1 cellular context compared by ENCODE assay signal in the genomic region with DNA sequence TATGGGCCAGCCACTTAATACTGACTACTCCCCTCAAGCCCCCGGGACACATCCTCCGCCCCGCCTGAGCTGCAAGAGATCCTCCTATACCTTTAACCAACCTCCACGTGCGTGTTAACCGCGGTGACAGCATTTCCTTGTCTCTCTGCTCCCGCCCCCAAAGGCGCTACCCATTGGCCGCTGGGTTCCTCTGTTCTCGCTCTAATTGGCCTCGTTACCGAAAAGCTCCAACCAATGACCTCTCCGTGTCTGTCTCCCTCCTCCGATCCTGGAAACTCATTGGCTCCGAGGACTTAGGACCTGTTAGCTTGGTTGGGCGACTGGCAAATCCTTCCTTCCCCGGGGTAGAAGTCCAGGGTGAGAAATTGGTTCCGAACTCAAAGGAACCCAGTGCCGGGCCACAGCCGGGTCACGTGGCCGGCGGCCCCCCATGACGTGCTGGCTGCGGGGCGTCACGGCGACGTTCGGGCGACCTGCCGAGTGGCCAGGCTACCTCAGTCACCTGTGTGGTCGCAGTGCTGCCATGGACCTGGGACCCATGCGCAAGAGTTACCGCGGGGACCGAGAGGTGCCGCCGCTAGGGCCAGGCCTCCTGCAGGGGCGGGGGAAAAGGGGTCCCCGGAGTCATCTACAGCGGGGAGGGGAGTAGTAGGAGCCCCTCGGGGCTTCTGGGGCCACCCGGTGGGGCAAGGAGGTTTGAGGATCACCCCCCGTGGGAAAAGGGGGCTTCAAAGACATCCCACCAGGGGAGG.
TF ChIP-seq lines count a peak whose summit lies in the region.

TSS of gene PNPO (plus strand) at position 326 of the 752 bp plus-strand sequence. CDS start at position 431, 105 bp downstream.

TF ChIP-seq in GM12878, 131 proteins besides CTCF, POLR2A, EP300 and RAD21 (continued from another document and continues in another):
- TF ChIP-seq, protein P1, sequence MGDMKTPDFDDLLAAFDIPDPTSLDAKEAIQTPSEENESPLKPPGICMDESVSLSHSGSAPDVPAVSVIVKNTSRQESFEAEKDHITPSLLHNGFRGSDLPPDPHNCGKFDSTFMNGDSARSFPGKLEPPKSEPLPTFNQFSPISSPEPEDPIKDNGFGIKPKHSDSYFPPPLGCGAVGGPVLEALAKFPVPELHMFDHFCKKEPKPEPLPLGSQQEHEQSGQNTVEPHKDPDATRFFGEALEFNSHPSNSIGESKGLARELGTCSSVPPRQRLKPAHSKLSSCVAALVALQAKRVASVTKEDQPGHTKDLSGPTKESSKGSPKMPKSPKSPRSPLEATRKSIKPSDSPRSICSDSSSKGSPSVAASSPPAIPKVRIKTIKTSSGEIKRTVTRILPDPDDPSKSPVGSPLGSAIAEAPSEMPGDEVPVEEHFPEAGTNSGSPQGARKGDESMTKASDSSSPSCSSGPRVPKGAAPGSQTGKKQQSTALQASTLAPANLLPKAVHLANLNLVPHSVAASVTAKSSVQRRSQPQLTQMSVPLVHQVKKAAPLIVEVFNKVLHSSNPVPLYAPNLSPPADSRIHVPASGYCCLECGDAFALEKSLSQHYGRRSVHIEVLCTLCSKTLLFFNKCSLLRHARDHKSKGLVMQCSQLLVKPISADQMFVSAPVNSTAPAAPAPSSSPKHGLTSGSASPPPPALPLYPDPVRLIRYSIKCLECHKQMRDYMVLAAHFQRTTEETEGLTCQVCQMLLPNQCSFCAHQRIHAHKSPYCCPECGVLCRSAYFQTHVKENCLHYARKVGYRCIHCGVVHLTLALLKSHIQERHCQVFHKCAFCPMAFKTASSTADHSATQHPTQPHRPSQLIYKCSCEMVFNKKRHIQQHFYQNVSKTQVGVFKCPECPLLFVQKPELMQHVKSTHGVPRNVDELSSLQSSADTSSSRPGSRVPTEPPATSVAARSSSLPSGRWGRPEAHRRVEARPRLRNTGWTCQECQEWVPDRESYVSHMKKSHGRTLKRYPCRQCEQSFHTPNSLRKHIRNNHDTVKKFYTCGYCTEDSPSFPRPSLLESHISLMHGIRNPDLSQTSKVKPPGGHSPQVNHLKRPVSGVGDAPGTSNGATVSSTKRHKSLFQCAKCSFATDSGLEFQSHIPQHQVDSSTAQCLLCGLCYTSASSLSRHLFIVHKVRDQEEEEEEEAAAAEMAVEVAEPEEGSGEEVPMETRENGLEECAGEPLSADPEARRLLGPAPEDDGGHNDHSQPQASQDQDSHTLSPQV (IDR thresholded peaks at IDR 0.05), result no peak
- TF ChIP-seq GABPA (IDR thresholded peaks at IDR 0.05; ENCODE audit: low read depth) (peak; percentile 59; the same call in 1 of the 2 replicates), POU2F2 (IDR thresholded peaks at IDR 0.05; ENCODE audit: borderline replicate concordance, low read depth, low read length) (no peak; the same call in 2 of the 3 replicates), MTA3 (IDR thresholded peaks at IDR 0.05; ENCODE audit: borderline replicate concordance, low read length) (no peak), KDM1A (IDR thresholded peaks at IDR 0.05; ENCODE audit: borderline replicate concordance) (no peak), SMAD1 (IDR thresholded peaks at IDR 0.05; ENCODE audit: low read depth, partially characterized antibody) (no peak), HCFC1 (IDR thresholded peaks at IDR 0.05; ENCODE audit: low read length) (peak; percentile 4; the same call in 1 of the 2 replicates), RUNX3 (IDR thresholded peaks at IDR 0.05; ENCODE audit: low read length) (peak; percentile 95), ZZZ3 (IDR thresholded peaks at IDR 0.05; ENCODE audit: control insufficient read depth, insufficient read length, low read depth) (no peak), MYC (IDR thresholded peaks at IDR 0.05; ENCODE audit: insufficient read depth, insufficient read length, insufficient replicate concordance, low read length, severe bottlenecking) (peak; percentile 88), BHLHE40 (IDR thresholded peaks at IDR 0.05; ENCODE audit: borderline replicate concordance in 1 of 2, low read depth in 2 of 2, low read length in 1 of 2) (peak; percentile 98), MTA2 (IDR thresholded peaks at IDR 0.05; ENCODE audit: low read depth) (no peak; the same call in 1 of the 2 replicates), KLF5 (IDR thresholded peaks at IDR 0.05; ENCODE audit: partially characterized antibody) (no peak), CBX3 (IDR thresholded peaks at IDR 0.05; ENCODE audit: borderline replicate concordance, low read depth) (no peak), TCF12 (IDR thresholded peaks at IDR 0.05; ENCODE audit: low read depth, low read length) (no peak), NR2C2 (IDR thresholded peaks at IDR 0.05; ENCODE audit: borderline replicate concordance, control insufficient read depth, insufficient read length, low read depth) (no peak), ZBTB11 (CRISPR knock-in tag; IDR thresholded peaks at IDR 0.05) (peak; percentile 70), IKZF1 (conservative IDR thresholded peaks at IDR 0.05) (peak; percentile 59), NRF1 (conservative IDR thresholded peaks at IDR 0.05; ENCODE audit: low read depth, low read length) (no peak), ASH2L (IDR thresholded peaks at IDR 0.05; ENCODE audit: borderline replicate concordance, low read depth) (no peak), GATAD2B (conservative IDR thresholded peaks at IDR 0.05; ENCODE audit: low read depth) (peak; percentile 65), STAT3 (IDR thresholded peaks at IDR 0.05; ENCODE audit: low read depth, low read length) (no peak), KAT2A (conservative IDR thresholded peaks at IDR 0.05; ENCODE audit: control insufficient read depth, low read depth, low read length) (no peak), MYB (IDR thresholded peaks at IDR 0.05; ENCODE audit: borderline replicate concordance, low read depth, low read length) (no peak), DPF2 (IDR thresholded peaks at IDR 0.05) (no peak; the same call in 1 of the 2 replicates), SMAD5 (IDR thresholded peaks at IDR 0.05; ENCODE audit: low read depth) (no peak), SIN3A (IDR thresholded peaks at IDR 0.05; ENCODE audit: low read depth, low read length) (peak; percentile 81), ZBTB4 (CRISPR knock-in tag; IDR thresholded peaks at IDR 0.05) (no peak), TBL1XR1 (IDR thresholded peaks at IDR 0.05; ENCODE audit: low read depth, low read length) (no peak), ZBTB33 (IDR thresholded peaks at IDR 0.05) (no peak), SIX5 (IDR thresholded peaks at IDR 0.05; ENCODE audit: low read depth, low read length, severe bottlenecking) (no peak), HDAC2 (IDR thresholded peaks at IDR 0.05) (no peak)
- TF ChIP-seq, protein P2, sequence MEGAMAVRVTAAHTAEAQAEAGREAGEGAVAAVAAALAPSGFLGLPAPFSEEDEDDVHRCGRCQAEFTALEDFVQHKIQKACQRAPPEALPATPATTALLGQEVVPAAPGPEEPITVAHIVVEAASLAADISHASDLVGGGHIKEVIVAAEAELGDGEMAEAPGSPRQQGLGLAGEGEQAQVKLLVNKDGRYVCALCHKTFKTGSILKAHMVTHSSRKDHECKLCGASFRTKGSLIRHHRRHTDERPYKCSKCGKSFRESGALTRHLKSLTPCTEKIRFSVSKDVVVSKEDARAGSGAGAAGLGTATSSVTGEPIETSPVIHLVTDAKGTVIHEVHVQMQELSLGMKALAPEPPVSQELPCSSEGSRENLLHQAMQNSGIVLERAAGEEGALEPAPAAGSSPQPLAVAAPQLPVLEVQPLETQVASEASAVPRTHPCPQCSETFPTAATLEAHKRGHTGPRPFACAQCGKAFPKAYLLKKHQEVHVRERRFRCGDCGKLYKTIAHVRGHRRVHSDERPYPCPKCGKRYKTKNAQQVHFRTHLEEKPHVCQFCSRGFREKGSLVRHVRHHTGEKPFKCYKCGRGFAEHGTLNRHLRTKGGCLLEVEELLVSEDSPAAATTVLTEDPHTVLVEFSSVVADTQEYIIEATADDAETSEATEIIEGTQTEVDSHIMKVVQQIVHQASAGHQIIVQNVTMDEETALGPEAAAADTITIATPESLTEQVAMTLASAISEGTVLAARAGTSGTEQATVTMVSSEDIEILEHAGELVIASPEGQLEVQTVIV (IDR thresholded peaks at IDR 0.05; ENCODE audit: borderline replicate concordance, partially characterized antibody), result peak; percentile 83
- TF ChIP-seq, protein P3, sequence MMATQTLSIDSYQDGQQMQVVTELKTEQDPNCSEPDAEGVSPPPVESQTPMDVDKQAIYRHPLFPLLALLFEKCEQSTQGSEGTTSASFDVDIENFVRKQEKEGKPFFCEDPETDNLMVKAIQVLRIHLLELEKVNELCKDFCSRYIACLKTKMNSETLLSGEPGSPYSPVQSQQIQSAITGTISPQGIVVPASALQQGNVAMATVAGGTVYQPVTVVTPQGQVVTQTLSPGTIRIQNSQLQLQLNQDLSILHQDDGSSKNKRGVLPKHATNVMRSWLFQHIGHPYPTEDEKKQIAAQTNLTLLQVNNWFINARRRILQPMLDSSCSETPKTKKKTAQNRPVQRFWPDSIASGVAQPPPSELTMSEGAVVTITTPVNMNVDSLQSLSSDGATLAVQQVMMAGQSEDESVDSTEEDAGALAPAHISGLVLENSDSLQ (IDR thresholded peaks at IDR 0.05), result peak; percentile 86
- TF ChIP-seq, protein P4, sequence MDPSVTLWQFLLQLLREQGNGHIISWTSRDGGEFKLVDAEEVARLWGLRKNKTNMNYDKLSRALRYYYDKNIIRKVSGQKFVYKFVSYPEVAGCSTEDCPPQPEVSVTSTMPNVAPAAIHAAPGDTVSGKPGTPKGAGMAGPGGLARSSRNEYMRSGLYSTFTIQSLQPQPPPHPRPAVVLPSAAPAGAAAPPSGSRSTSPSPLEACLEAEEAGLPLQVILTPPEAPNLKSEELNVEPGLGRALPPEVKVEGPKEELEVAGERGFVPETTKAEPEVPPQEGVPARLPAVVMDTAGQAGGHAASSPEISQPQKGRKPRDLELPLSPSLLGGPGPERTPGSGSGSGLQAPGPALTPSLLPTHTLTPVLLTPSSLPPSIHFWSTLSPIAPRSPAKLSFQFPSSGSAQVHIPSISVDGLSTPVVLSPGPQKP (IDR thresholded peaks at IDR 0.05; ENCODE audit: low read depth, low read length), result peak; percentile 38; the same call in 1 of the 2 replicates
